ENCODE assay signal across 8 cellular contexts in genomic region chr1:93345633-93346471, GRCh38. TPM values are rescaled to one million over a fixed set of nuclear protein-coding genes. Genes with fewer than 3 reads are reported as not detected.
DNase-seq lines count a peak whose midpoint lies in the region; ATAC-seq and TF ChIP-seq lines count a peak whose summit lies in the region.

Gene DR1, plus strand, starts transcription at chr1:93345907. Its CDS starts 739 bp downstream, at chr1:93346646.

- H3K27me3 ChIP-seq in left ventricle myocardium inferior (ENCODE audit: low read depth) (no peaks in the 10 kb centered on the region), upper lobe of right lung (no peaks in the 10 kb centered on the region)

- no peaks in the 10 kb centered on the region for H3K36me3 Mint-ChIP-seq in T-helper 17 cell (ENCODE audit: low read depth)
- H3K36me3 Mint-ChIP-seq in progenitor cell of endocrine pancreas (ENCODE audit: insufficient read depth), result peaks cover 1% of the 10 kb centered on the region

- H3K27ac ChIP-seq in left ventricle myocardium inferior (replicated peaks) (peak within 1 kb of the TSS; percentile 96), upper lobe of right lung (peak within 1 kb of the TSS; percentile 99)

- peak; percentile 2 for TF ChIP-seq CTCF in left ventricle myocardium inferior (IDR thresholded peaks at IDR 0.05; ENCODE audit: borderline replicate concordance)
- no peak for TF ChIP-seq CTCF in progenitor cell of endocrine pancreas (IDR thresholded peaks at IDR 0.05; ENCODE audit: unreplicated experiment)
- no peak for TF ChIP-seq CTCF in upper lobe of right lung (IDR thresholded peaks at IDR 0.05)

- peak within 1 kb of the TSS; percentile 93 for H3K4me3 ChIP-seq in left ventricle myocardium inferior
- H3K4me3 ChIP-seq in upper lobe of right lung, result peak within 1 kb of the TSS; percentile 84

- peak within 1 kb of the TSS; percentile 100 for H3K27ac Mint-ChIP-seq in T-helper 17 cell
- peak within 1 kb of the TSS; percentile 98 for H3K27ac Mint-ChIP-seq in progenitor cell of endocrine pancreas

- no peaks in the 10 kb centered on the region for H3K36me3 ChIP-seq in left ventricle myocardium inferior
- no peaks in the 10 kb centered on the region for H3K36me3 ChIP-seq in upper lobe of right lung

- peaks cover 78% of the 10 kb centered on the region for H3K4me1 ChIP-seq in left ventricle myocardium inferior
- peaks cover 25% of the 10 kb centered on the region for H3K4me1 ChIP-seq in upper lobe of right lung

- H3K9me3 ChIP-seq in T-helper 17 cell (ENCODE audit: control insufficient read depth, low read length, poor library complexity, severe bottlenecking) (no peaks in the 10 kb centered on the region), left ventricle myocardium inferior (replicated peaks) (no peaks in the 10 kb centered on the region), upper lobe of right lung (no peaks in the 10 kb centered on the region)

- intact Hi-C loops in left ventricle myocardium inferior (cut with micrococcal nuclease) (no loop called here), upper lobe of right lung (cut with DNase I) (no loop called here)

- H3K9me3 Mint-ChIP-seq in progenitor cell of endocrine pancreas (ENCODE audit: low read depth), result no peaks in the 10 kb centered on the region

- peak; percentile 87 for DNase-seq in NCI-H1694 (lab: John Stamatoyannopoulos, UW)
- DNase-seq in T-helper 17 cell, result peak; percentile 84 to 87 (median 86)
- peak; percentile 59 to 96 (median 88) for DNase-seq in amygdala (lab: John Stamatoyannopoulos, UW)
- DNase-seq in left ventricle myocardium inferior, result peak; percentile 95
- DNase-seq in progenitor cell of endocrine pancreas (ENCODE audit: low spot score, unreplicated experiment), result peak; percentile 87
- peak; percentile 98 for DNase-seq in upper lobe of right lung

- H3K27me3 Mint-ChIP-seq in T-helper 17 cell (no peaks in the 10 kb centered on the region), progenitor cell of endocrine pancreas (no peaks in the 10 kb centered on the region)

- peak within 1 kb of the TSS; percentile 99 for H3K4me3 Mint-ChIP-seq in T-helper 17 cell
- peak within 1 kb of the TSS; percentile 96 for H3K4me3 Mint-ChIP-seq in progenitor cell of endocrine pancreas (ENCODE audit: low read depth)

- ATAC-seq in GM18498 (IDR thresholded peaks at IDR 0.05; ENCODE audit: unreplicated experiment), result peak; percentile 78
- ATAC-seq in HG02884 (IDR thresholded peaks at IDR 0.05; ENCODE audit: unreplicated experiment), result peak; percentile 69
- peak; percentile 84 for ATAC-seq in T-helper 17 cell
- peak; percentile 99 for ATAC-seq in upper lobe of right lung

- H3K4me1 Mint-ChIP-seq in T-helper 17 cell (peaks cover 27% of the 10 kb centered on the region), progenitor cell of endocrine pancreas (ENCODE audit: low read depth) (peaks cover 25% of the 10 kb centered on the region)

RNA-seq across cellular contexts. Expression of gene DR1, which starts in this region (rescaled TPM):
- total RNA-seq in T-helper 17 cell, result 10 to 100 TPM; 58.9 to 75.1 TPM
- total RNA-seq in left ventricle myocardium inferior, result 37.7 TPM
- total RNA-seq in progenitor cell of endocrine pancreas, result 35.9 and 36.8 TPM in 2 replicates
- 47.1 TPM for total RNA-seq in upper lobe of right lung

Comparison
In these comparisons a context has a peak if more than half of its experiments do, and no peak if none do; other contexts are left out.
1. Peak in every context shown above with its lines: DNase-seq, ATAC-seq, H3K4me3 ChIP-seq and H3K27ac ChIP-seq.